1 cellular context compared by ENCODE assay signal in the genomic region with DNA sequence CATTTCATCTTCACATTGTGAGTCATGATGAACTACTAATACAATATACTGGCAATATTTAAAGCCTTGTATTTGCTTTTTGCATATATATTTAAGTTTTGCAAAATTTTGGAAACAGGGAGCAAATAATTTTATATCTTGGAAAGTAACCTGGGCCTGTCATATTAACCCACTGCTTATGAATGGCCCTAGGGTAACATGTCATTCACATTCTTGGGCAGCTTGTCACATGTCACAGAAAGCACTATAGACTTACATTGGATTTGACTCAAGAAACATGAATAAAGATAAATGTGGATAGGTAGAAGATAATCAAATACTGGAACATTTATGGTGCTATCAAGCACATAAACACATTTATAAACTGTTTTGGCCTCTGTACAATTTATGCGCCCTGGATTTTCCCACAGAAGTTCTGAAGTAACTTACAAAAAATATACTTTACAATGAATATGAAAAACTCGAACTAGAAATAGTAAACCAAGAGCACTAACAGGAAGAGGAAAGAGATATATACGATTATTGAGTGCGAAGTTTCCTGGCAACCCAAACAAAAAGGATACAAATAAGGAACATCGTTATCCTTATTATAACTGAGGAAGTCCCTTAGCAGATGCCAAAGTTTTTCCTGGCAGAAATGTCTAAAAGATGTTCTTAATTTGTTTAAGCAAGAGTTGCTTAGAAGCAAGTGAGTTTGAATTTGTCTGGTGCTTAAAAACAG.
TF ChIP-seq lines count a peak whose summit lies in the region.

No MANE protein-coding gene starts in this region.

TF ChIP-seq in endothelial cell of umbilical vein, 7 proteins besides CTCF, POLR2A, EP300 and RAD21:
- TF ChIP-seq GATA2 (IDR thresholded peaks at IDR 0.05; ENCODE audit: insufficient read depth, insufficient read length, low read depth, low read length) (no peak), JUN (IDR thresholded peaks at IDR 0.05; ENCODE audit: borderline replicate concordance, insufficient read depth, insufficient read length, low read depth) (peak; percentile 5), FOS (IDR thresholded peaks at IDR 0.05; ENCODE audit: borderline replicate concordance, insufficient read depth, low read length) (no peak)
- TF ChIP-seq, protein P1, sequence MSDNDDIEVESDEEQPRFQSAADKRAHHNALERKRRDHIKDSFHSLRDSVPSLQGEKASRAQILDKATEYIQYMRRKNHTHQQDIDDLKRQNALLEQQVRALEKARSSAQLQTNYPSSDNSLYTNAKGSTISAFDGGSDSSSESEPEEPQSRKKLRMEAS (IDR thresholded peaks at IDR 0.05; ENCODE audit: insufficient read depth, insufficient read length): no peak
TF ChIP-seq in endothelial cell of umbilical vein: peak in this region for 1.
